Comparison of ENCODE assay signal across 1 cellular context in genomic region chr6:87822011-87822410, GRCh38.
TF ChIP-seq lines count a peak whose summit lies in the region.

No MANE protein-coding gene starts in this region.

TF ChIP-seq in IMR-90, 13 proteins besides CTCF, POLR2A, EP300 and RAD21 (continued from another document):
- no peak for TF ChIP-seq ELK1 (IDR thresholded peaks at IDR 0.05; ENCODE audit: borderline replicate concordance, low read depth, low read length)
- TF ChIP-seq BHLHE40 (IDR thresholded peaks at IDR 0.05; ENCODE audit: low read depth, low read length), result no peak
- TF ChIP-seq RCOR1 (IDR thresholded peaks at IDR 0.05; ENCODE audit: insufficient replicate concordance, low read length), result no peak
- no peak for TF ChIP-seq MAZ (IDR thresholded peaks at IDR 0.05; ENCODE audit: borderline replicate concordance, low read depth, low read length)
TF ChIP-seq in IMR-90: peak in this region for 0.
